Comparison of ENCODE assay signal across 1 cellular context in the genomic region with DNA sequence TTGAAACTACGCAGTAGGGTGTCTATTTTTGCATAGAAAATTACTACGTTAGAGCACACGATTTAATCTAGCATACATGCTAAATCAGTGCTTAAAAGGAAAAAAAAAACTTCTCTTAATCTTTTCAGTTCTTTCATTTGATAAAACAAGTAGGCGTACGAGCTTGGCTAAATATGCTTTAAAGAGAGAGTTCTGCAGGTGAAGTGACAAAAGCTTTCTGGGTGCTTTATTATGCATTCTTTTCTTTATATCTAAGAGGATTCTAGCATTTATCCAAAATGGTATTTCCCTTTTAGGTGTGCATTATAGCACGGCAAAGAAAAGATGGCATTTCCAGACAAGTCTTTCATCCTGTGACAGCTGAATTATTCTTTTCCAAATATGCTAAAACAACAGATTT.
TF ChIP-seq lines count a peak whose summit lies in the region.

No MANE protein-coding gene starts in this region.

TF ChIP-seq in GM23338, 12 proteins besides CTCF, POLR2A, EP300 and RAD21 (continued from another document):
- TF ChIP-seq, protein P1, sequence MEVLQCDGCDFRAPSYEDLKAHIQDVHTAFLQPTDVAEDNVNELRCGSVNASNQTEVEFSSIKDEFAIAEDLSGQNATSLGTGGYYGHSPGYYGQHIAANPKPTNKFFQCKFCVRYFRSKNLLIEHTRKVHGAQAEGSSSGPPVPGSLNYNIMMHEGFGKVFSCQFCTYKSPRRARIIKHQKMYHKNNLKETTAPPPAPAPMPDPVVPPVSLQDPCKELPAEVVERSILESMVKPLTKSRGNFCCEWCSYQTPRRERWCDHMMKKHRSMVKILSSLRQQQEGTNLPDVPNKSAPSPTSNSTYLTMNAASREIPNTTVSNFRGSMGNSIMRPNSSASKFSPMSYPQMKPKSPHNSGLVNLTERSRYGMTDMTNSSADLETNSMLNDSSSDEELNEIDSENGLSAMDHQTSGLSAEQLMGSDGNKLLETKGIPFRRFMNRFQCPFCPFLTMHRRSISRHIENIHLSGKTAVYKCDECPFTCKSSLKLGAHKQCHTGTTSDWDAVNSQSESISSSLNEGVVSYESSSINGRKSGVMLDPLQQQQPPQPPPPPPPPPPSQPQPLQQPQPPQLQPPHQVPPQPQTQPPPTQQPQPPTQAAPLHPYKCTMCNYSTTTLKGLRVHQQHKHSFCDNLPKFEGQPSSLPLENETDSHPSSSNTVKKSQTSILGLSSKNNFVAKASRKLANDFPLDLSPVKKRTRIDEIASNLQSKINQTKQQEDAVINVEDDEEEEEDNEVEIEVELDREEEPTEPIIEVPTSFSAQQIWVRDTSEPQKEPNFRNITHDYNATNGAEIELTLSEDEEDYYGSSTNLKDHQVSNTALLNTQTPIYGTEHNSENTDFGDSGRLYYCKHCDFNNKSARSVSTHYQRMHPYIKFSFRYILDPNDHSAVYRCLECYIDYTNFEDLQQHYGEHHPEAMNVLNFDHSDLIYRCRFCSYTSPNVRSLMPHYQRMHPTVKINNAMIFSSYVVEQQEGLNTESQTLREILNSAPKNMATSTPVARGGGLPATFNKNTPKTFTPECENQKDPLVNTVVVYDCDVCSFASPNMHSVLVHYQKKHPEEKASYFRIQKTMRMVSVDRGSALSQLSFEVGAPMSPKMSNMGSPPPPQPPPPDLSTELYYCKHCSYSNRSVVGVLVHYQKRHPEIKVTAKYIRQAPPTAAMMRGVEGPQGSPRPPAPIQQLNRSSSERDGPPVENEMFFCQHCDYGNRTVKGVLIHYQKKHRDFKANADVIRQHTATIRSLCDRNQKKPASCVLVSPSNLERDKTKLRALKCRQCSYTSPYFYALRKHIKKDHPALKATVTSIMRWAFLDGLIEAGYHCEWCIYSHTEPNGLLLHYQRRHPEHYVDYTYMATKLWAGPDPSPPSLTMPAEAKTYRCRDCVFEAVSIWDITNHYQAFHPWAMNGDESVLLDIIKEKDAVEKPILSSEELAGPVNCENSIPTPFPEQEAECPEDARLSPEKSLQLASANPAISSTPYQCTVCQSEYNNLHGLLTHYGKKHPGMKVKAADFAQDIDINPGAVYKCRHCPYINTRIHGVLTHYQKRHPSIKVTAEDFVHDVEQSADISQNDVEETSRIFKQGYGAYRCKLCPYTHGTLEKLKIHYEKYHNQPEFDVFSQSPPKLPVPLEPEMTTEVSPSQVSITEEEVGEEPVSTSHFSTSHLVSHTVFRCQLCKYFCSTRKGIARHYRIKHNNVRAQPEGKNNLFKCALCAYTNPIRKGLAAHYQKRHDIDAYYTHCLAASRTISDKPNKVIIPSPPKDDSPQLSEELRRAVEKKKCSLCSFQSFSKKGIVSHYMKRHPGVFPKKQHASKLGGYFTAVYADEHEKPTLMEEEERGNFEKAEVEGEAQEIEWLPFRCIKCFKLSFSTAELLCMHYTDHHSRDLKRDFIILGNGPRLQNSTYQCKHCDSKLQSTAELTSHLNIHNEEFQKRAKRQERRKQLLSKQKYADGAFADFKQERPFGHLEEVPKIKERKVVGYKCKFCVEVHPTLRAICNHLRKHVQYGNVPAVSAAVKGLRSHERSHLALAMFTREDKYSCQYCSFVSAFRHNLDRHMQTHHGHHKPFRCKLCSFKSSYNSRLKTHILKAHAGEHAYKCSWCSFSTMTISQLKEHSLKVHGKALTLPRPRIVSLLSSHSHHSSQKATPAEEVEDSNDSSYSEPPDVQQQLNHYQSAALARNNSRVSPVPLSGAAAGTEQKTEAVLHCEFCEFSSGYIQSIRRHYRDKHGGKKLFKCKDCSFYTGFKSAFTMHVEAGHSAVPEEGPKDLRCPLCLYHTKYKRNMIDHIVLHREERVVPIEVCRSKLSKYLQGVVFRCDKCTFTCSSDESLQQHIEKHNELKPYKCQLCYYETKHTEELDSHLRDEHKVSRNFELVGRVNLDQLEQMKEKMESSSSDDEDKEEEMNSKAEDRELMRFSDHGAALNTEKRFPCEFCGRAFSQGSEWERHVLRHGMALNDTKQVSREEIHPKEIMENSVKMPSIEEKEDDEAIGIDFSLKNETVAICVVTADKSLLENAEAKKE (CRISPR knock-in tag; IDR thresholded peaks at IDR 0.05) = no peak
